24 cellular contexts compared by ENCODE assay signal in genomic region chr1:59714966-59715365, GRCh38.
"Had no signal": no experiment of that assay in that cellular context is flagged by ENCODE, and none has a peak within 500 bp of the region (broad histone marks: within the 10 kb centered on the region; RNA-seq: fewer than 3 reads in every experiment).

No MANE protein-coding gene starts in this region.

- ATAC-seq: activated CD8-positive, alpha-beta T cell treated with anti-CD3 and anti-CD28 coated beads for 36 hours; activated naive CD4-positive, alpha-beta T cell treated with anti-CD3 and anti-CD28 coated beads, Interleukin-2, amount 50 U/mL, for 72 hours; body of pancreas; foreskin keratinocyte; left ventricle myocardium superior; naive thymus-derived CD8-positive, alpha-beta T cell; right cardiac atrium had no signal

- H3K27me3 ChIP-seq: body of pancreas, foreskin keratinocyte, neural progenitor cell, spleen, suprapubic skin, tibial nerve had no signal

- H3K36me3 ChIP-seq: neural progenitor cell, spleen, suprapubic skin, tibial nerve had no signal

- H3K27ac ChIP-seq: body of pancreas, foreskin keratinocyte, neural progenitor cell, spleen, suprapubic skin had no signal

- H3K4me1 ChIP-seq: body of pancreas, foreskin keratinocyte had no signal

- H3K4me3 ChIP-seq: body of pancreas, neural progenitor cell, spleen, suprapubic skin, tibial nerve had no signal

- H3K4me3 Mint-ChIP-seq: activated B cell treated with CpG ODN at 0.5 μM for 24 hours; activated CD8-positive, alpha-beta T cell treated with anti-CD3 and anti-CD28 coated beads for 36 hours; mesothelial cell of epicardium; naive thymus-derived CD8-positive, alpha-beta T cell; neural progenitor cell; T-helper 2 cell treated with Interferon-gamma antibody and Interleukin-4, amounts not matched to agents 5 μg/mL and 100 μg/mL, for 36 hours had no signal

- DNase-seq: activated B cell treated with CpG ODN at 0.5 μM for 24 hours; activated CD4-positive, alpha-beta T cell treated with anti-CD3 and anti-CD28 coated beads, Interleukin-2, amount 50 U/mL, for 1 hour; activated CD8-positive, alpha-beta T cell treated with anti-CD3 and anti-CD28 coated beads for 36 hours; activated naive CD4-positive, alpha-beta T cell; activated T-cell treated with anti-CD3 and anti-CD28 coated beads, Interleukin-2, amount 50 U/mL, for 48 hours; body of pancreas; cortex of kidney; foreskin keratinocyte; islet precursor cell; left ventricle myocardium superior; mammary epithelial cell; naive thymus-derived CD8-positive, alpha-beta T cell; occipital lobe; right cardiac atrium; spleen; stimulated activated naive CD4-positive, alpha-beta T cell; T-helper 1 cell had no signal

- H3K27ac Mint-ChIP-seq: activated B cell treated with CpG ODN at 0.5 μM for 24 hours; activated CD8-positive, alpha-beta T cell treated with anti-CD3 and anti-CD28 coated beads for 36 hours; activated naive CD4-positive, alpha-beta T cell treated with anti-CD3 and anti-CD28 coated beads, Interleukin-2, amount 50 U/mL, for 72 hours; activated T-helper 2 cell treated with anti-CD3 and anti-CD28 coated beads, Interferon-gamma antibody, Interleukin-2, Interleukin-4, amounts not matched to agents 10 μg/mL and 5 μg/mL and 100 μg/mL, durations not matched to agents 14 hours and 24 hours and 36 hours; mesothelial cell of epicardium; naive thymus-derived CD8-positive, alpha-beta T cell; neural progenitor cell; T-helper 2 cell treated with Interferon-gamma antibody and Interleukin-4, amounts not matched to agents 5 μg/mL and 100 μg/mL, for 36 hours had no signal

- H3K27me3 Mint-ChIP-seq: activated B cell treated with CpG ODN at 0.5 μM for 24 hours; activated CD8-positive, alpha-beta T cell treated with anti-CD3 and anti-CD28 coated beads for 36 hours; naive thymus-derived CD8-positive, alpha-beta T cell had no signal

- H3K4me1 Mint-ChIP-seq: activated B cell treated with CpG ODN at 0.5 μM for 24 hours; naive thymus-derived CD8-positive, alpha-beta T cell had no signal

- H3K36me3 Mint-ChIP-seq: neural progenitor cell had no signal

- H3K9me3 ChIP-seq: body of pancreas, suprapubic skin, tibial nerve had no signal
